In genomic region chr5:136192015-136192525, GRCh38 we compare ENCODE assay signal across 11 cellular contexts. TPM values are rescaled to one million over a fixed set of nuclear protein-coding genes. Genes with fewer than 3 reads are reported as not detected.
A peak's percentile ranks its signal among the peaks of the same experiment; 100 is the strongest.
DNase-seq lines count a peak whose midpoint lies in the region; ATAC-seq and TF ChIP-seq lines count a peak whose summit lies in the region.
"Had no signal": no experiment of that assay in that cellular context is flagged by ENCODE, and none has a peak within 500 bp of the region (broad histone marks: within the 10 kb centered on the region; RNA-seq: fewer than 3 reads in every experiment).

No MANE protein-coding gene starts in this region.

- H3K4me1 ChIP-seq in duodenal mucosa (ENCODE audit: control insufficient read depth in 1 of 2, insufficient read depth in 2 of 2, low read length in 2 of 2) (peaks cover 65 to 67% of the 10 kb centered on the region in 2 donors), liver (ENCODE audit: control insufficient read depth in 4 of 4, insufficient read depth in 4 of 4, low read length in 3 of 4) (peaks cover 13 to 21% (median 17%) of the 10 kb centered on the region in 4 donors), thoracic aorta (ENCODE audit: control insufficient read depth in 1 of 2, low read depth in 2 of 2) (peaks cover 11 to 29% of the 10 kb centered on the region in 2 donors)

- TF ChIP-seq CTCF in liver (IDR thresholded peaks at IDR 0.05; ENCODE audit: low read depth, low read length, missing input control) (no peak), thoracic aorta (IDR thresholded peaks at IDR 0.05) (no peak), RWPE1 (conservative IDR thresholded peaks at IDR 0.05; ENCODE audit: low read depth) (no peak)

- H3K27ac ChIP-seq in duodenal mucosa (ENCODE audit: low read depth, low read length) (peak overlapping the region; percentile 51), liver (ENCODE audit: low read depth in 1 of 2, low read length in 2 of 2) (no peak overlapping the region), thoracic aorta (no peak overlapping the region), RWPE1 (no peak overlapping the region)

- peak; percentile 14 for DNase-seq in NCI-H1092 treated with DMSO at 0.1 percent for 48 hours (lab: John Stamatoyannopoulos, UW)
- DNase-seq in NCI-H1092 (lab: John Stamatoyannopoulos, UW), result no peak
- DNase-seq in thoracic aorta (ENCODE audit: low spot score), result no peak
- DNase-seq in RWPE1 (ENCODE audit: low spot score), result no peak
- DNase-seq in cerebellar nuclear complex (lab: John Stamatoyannopoulos, UW), result no peak
- no peak for DNase-seq in ureter (ENCODE audit: low spot score)
- DNase-seq: activated T-cell treated with anti-CD3 and anti-CD28 coated beads, Interleukin-2, amount 50 U/mL, for 72 hours had no signal

- ATAC-seq in thoracic aorta (ENCODE audit: insufficient number of reproducible peaks, low FRiP score, low read depth), result no peak
- ATAC-seq: stimulated activated effector memory CD8-positive, alpha-beta T cell treated with anti-CD3 and anti-CD28 coated beads, Interleukin-12 subunit alpha, Interleukin-12 subunit beta, amount 100 ng/mL, for 72 hours had no signal

- H3K36me3 ChIP-seq in duodenal mucosa (ENCODE audit: control insufficient read depth in 1 of 2, insufficient read depth in 2 of 2, low read length in 2 of 2) (peaks cover 0 to 5% of the 10 kb centered on the region in 2 donors), liver (ENCODE audit: control insufficient read depth in 4 of 4, insufficient read depth in 3 of 4, low read depth in 1 of 4, low read length in 3 of 4) (peaks cover 0 to 4% (median under 1%) of the 10 kb centered on the region in 4 donors), thoracic aorta (peaks cover 6% of the 10 kb centered on the region)

- H3K9me3 ChIP-seq in duodenal mucosa (ENCODE audit: control insufficient read depth in 1 of 2, low read length in 2 of 2) (no peaks in the 10 kb centered on the region), liver (ENCODE audit: control insufficient read depth in 4 of 4, low read length in 3 of 4) (no peaks in the 10 kb centered on the region), thoracic aorta (no peaks in the 10 kb centered on the region)

- WGBS in liver, result 3% methylated on average over 56 of the region's 56 CpGs

- no peak for TF ChIP-seq RAD21 in liver (IDR thresholded peaks at IDR 0.05)

- H3K9ac ChIP-seq in duodenal mucosa (ENCODE audit: low read depth in 1 of 2, low read length in 2 of 2) (peak overlapping the region; percentile 77 to 85), liver (ENCODE audit: low read depth in 1 of 2, low read length in 2 of 2) (no peak overlapping the region)

- POLR2A ChIA-PET in RWPE1 (lab: Yijun Ruan, JAX; ENCODE audit: low non-redundant PET), result no interaction called here

- H3K4me3 ChIP-seq in duodenal mucosa (ENCODE audit: low read depth in 1 of 2, low read length in 2 of 2), result peak overlapping the region; percentile 76 to 81
- H3K4me3 ChIP-seq in liver (ENCODE audit: low read depth in 1 of 3, low read length in 3 of 3), result peak overlapping the region in 2 of 3 donors; percentile 42 to 49
- H3K4me3 ChIP-seq in thoracic aorta, result peak overlapping the region; percentile 58

- CTCF ChIA-PET in RWPE1 (lab: Yijun Ruan, JAX), result interaction anchor here (0.7 to 2.5 kb wide), 4 partner anchors 10 to 247 kb away, joined by 4 to 11 read pairs (median 4); no protein-coding TSS in a partner anchor

- H3K27me3 ChIP-seq in duodenal mucosa (ENCODE audit: control insufficient read depth in 1 of 2, insufficient read depth in 2 of 2, low read length in 2 of 2) (no peaks in the 10 kb centered on the region), liver (ENCODE audit: control insufficient read depth in 4 of 4, insufficient read depth in 4 of 4, low read length in 3 of 4) (peaks cover 0 to 5% (median 0%) of the 10 kb centered on the region in 4 donors), thoracic aorta (replicated peaks; ENCODE audit: insufficient read depth) (no peaks in the 10 kb centered on the region)

TF ChIP-seq in liver, 16 proteins besides CTCF, POLR2A, EP300 and RAD21:
- TF ChIP-seq REST (IDR thresholded peaks at IDR 0.05) (no peak), HNF4A (conservative IDR thresholded peaks at IDR 0.05) (no peak), FOXA1 (IDR thresholded peaks at IDR 0.05) (no peak), JUND (IDR thresholded peaks at IDR 0.05) (no peak), HNF4G (IDR thresholded peaks at IDR 0.05) (no peak), GABPA (IDR thresholded peaks at IDR 0.05 in 1 of 2, conservative IDR thresholded peaks at IDR 0.05 in 1 of 2) (no peak), NR2F2 (IDR thresholded peaks at IDR 0.05) (no peak), SP1 (IDR thresholded peaks at IDR 0.05) (no peak), YY1 (IDR thresholded peaks at IDR 0.05) (no peak), TAF1 (conservative IDR thresholded peaks at IDR 0.05) (no peak), EGR1 (IDR thresholded peaks at IDR 0.05; ENCODE audit: low read depth in 2 of 2) (no peak), FOXA2 (IDR thresholded peaks at IDR 0.05) (no peak), RXRA (IDR thresholded peaks at IDR 0.05) (no peak), ZBTB33 (IDR thresholded peaks at IDR 0.05) (no peak)
- TF ChIP-seq, protein P1, sequence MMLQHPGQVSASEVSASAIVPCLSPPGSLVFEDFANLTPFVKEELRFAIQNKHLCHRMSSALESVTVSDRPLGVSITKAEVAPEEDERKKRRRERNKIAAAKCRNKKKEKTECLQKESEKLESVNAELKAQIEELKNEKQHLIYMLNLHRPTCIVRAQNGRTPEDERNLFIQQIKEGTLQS (IDR thresholded peaks at IDR 0.05), result no peak
- TF ChIP-seq, protein P2, sequence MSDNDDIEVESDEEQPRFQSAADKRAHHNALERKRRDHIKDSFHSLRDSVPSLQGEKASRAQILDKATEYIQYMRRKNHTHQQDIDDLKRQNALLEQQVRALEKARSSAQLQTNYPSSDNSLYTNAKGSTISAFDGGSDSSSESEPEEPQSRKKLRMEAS (IDR thresholded peaks at IDR 0.05), result no peak

RNA-seq across cellular contexts. Expression of gene SMIM32, which starts 0.9 kb away (rescaled TPM):
- total RNA-seq in liver (not detected), thoracic aorta (not detected), ureter (not detected)
- polyA plus RNA-seq in liver, result under 1 TPM in 1 of 2 donors, not detected in 1; 0.02 TPM
- total RNA-seq: activated T-cell treated with anti-CD3 and anti-CD28 coated beads, Interleukin-2, amount 50 U/mL, for 72 hours; OCI-LY7 had no signal

RNA-seq across cellular contexts. Expression of gene SMAD5, which starts 59.4 kb away (rescaled TPM):
- total RNA-seq in liver (10 to 100 TPM; 16.2 to 42.0 TPM), thoracic aorta (10 to 100 TPM; 29.0 to 92.9 TPM), ureter (86.3 TPM)
- polyA plus RNA-seq in liver, result 10 to 100 TPM in 1 of 2 donors, 1 to 10 TPM in 1; 5.9 to 16.5 TPM

Comparison
In these comparisons a context has a peak if more than half of its experiments do, and no peak if none do; other contexts are left out.
1. H3K9ac ChIP-seq: peak in duodenal mucosa (2 of 2); none in liver (0 of 2).
2. Peak in every context shown above with its lines, with median percentiles within 50 percentile points of each other: H3K4me3 ChIP-seq.